In the genomic region with DNA sequence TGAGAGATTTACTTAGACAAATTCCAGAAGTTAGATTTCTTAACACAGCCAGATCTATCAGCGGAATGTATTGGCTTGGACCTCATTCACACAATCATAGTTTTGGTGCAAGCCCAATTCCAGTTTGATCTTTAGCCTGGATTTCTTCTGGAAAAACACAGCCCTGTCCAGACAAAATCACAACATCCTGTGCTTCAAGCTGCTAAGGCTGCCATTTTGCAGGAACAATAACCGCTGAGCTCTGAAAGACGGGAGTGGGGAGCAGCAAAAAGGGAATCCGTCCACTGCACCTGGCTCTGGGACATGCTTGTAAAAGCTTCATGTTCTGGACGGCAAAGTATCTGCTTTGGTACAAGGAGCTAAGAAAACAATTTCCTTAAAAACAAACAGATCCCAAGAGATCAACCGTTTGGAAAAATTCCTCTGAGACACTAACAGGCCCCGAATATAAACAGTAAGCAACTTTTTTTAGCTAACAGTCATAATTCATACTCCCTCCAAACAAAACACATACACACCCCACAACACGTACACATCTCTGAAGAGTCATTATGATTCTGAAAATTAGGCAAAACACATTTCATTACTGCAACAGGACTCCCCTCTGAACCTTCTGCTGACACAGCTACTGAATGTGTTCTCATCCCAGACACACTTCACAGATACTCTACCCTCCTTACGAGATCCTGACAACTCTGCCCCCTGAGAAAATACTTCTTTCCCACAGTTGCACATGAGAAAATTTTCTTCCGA, we compare ENCODE assay signal across 1 cellular context.
TF ChIP-seq lines count a peak whose summit lies in the region.

No MANE protein-coding gene starts in this region.

TF ChIP-seq in H1, 55 proteins besides CTCF, POLR2A, EP300 and RAD21:
- TF ChIP-seq BCL11A (IDR thresholded peaks at IDR 0.05; ENCODE audit: low read depth in 2 of 2, low read length in 2 of 2) = no peak
- TF ChIP-seq, protein P1, sequence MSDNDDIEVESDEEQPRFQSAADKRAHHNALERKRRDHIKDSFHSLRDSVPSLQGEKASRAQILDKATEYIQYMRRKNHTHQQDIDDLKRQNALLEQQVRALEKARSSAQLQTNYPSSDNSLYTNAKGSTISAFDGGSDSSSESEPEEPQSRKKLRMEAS (IDR thresholded peaks at IDR 0.05) = no peak
